ENCODE assay signal across 8 cellular contexts in genomic region chr1:42035830-42036604, GRCh38.
DNase-seq lines count a peak whose midpoint lies in the region; ATAC-seq and TF ChIP-seq lines count a peak whose summit lies in the region.

No MANE protein-coding gene starts in this region.

- WGBS in thymus = 2% methylated on average over 60 of the region's 60 CpGs

- TF ChIP-seq CTCF in GM12864 (IDR thresholded peaks at IDR 0.05; ENCODE audit: low read depth, low read length, missing control alignments) (no peak), osteocyte (IDR thresholded peaks at IDR 0.05) (no peak)

- peaks cover 44% of the 10 kb centered on the region for H3K4me1 Mint-ChIP-seq in activated naive CD8-positive, alpha-beta T cell (ENCODE audit: low read depth)
- H3K4me1 Mint-ChIP-seq in osteocyte (ENCODE audit: unreplicated experiment) = peaks cover 8% of the 10 kb centered on the region

- peak overlapping the region; percentile 10 for H3K27ac Mint-ChIP-seq in activated naive CD8-positive, alpha-beta T cell
- no peak overlapping the region for H3K27ac Mint-ChIP-seq in osteocyte (ENCODE audit: unreplicated experiment)

- peak overlapping the region; percentile 72 for H3K27ac ChIP-seq in thymus (ENCODE audit: low read depth)

- ATAC-seq in HG02623 (IDR thresholded peaks at IDR 0.05; ENCODE audit: unreplicated experiment) (peak; percentile 91), SK-N-SH treated with all-trans-retinoic acid at 6 μM for 48 hours (peak; percentile 90), Right ventricle myocardium inferior (peak; percentile 97)

- H3K27me3 ChIP-seq in thymus (ENCODE audit: control insufficient read depth, insufficient read depth) = no peaks in the 10 kb centered on the region

- no peaks in the 10 kb centered on the region for H3K9me3 ChIP-seq in thymus (ENCODE audit: control insufficient read depth)

- peak overlapping the region; percentile 87 for H3K4me3 Mint-ChIP-seq in activated naive CD8-positive, alpha-beta T cell
- H3K4me3 Mint-ChIP-seq in osteocyte (ENCODE audit: unreplicated experiment) = peak overlapping the region; percentile 73

- H3K4me3 ChIP-seq in GM12864 (ENCODE audit: low read depth, low read length) (peak overlapping the region; percentile 76), thymus (ENCODE audit: low read length) (peak overlapping the region; percentile 95)

- H3K9me3 Mint-ChIP-seq in activated naive CD8-positive, alpha-beta T cell (ENCODE audit: low read depth) = peaks cover 4% of the 10 kb centered on the region
- H3K9me3 Mint-ChIP-seq in osteocyte (ENCODE audit: unreplicated experiment) = no peaks in the 10 kb centered on the region

- no peaks in the 10 kb centered on the region for H3K36me3 Mint-ChIP-seq in activated naive CD8-positive, alpha-beta T cell
- H3K36me3 Mint-ChIP-seq in osteocyte (ENCODE audit: unreplicated experiment) = no peaks in the 10 kb centered on the region

- H3K36me3 ChIP-seq in thymus (ENCODE audit: control insufficient read depth, insufficient read depth) = no peaks in the 10 kb centered on the region

- H3K4me1 ChIP-seq in thymus (ENCODE audit: control insufficient read depth, insufficient read depth, low read length) = peaks cover 4% of the 10 kb centered on the region

- H3K27me3 Mint-ChIP-seq in activated naive CD8-positive, alpha-beta T cell = no peaks in the 10 kb centered on the region
- H3K27me3 Mint-ChIP-seq in osteocyte (ENCODE audit: unreplicated experiment) = peaks cover 36% of the 10 kb centered on the region

- DNase-seq in GM12864 (ENCODE audit: low read depth) (peak; percentile 76), NCI-H1048 (lab: John Stamatoyannopoulos, UW) (peak; percentile 76), Right ventricle myocardium inferior (ENCODE audit: missing footprints) (peak; percentile 98), osteocyte (ENCODE audit: extremely low spot score, unreplicated experiment) (peak; percentile 97)

- intact Hi-C loops in Right ventricle myocardium inferior (cut with DNase I) = loop anchor here (2.0 to 10.0 kb wide), 3 partner anchors 119 to 221 kb away; partner anchors contain the start of gene HIVEP3

TF ChIP-seq in SK-N-SH treated with all-trans-retinoic acid at 6 μM for 48 hours, 23 proteins besides CTCF, POLR2A, EP300 and RAD21:
- TF ChIP-seq PPARA (CRISPR knock-in tag; IDR thresholded peaks at IDR 0.05; ENCODE audit: borderline replicate concordance) = no peak

Comparison
In these comparisons a context has a peak if more than half of its experiments do, and no peak if none do; other contexts are left out.
1. Peak in every context shown above with its lines: DNase-seq, ATAC-seq, H3K4me3 ChIP-seq and H3K27ac ChIP-seq.